In genomic region chr9:100074093-100074492, GRCh38 we compare ENCODE assay signal across 17 cellular contexts.
"Had no signal": no experiment of that assay in that cellular context is flagged by ENCODE, and none has a peak within 500 bp of the region (broad histone marks: within the 10 kb centered on the region; RNA-seq: fewer than 3 reads in every experiment).

No MANE protein-coding gene starts in this region.

- H3K27ac ChIP-seq: ascending aorta, breast epithelium, coronary artery, esophagus muscularis mucosa, thoracic aorta, upper lobe of left lung had no signal

- ATAC-seq: left lobe of liver; naive thymus-derived CD4-positive, alpha-beta T cell had no signal

- H3K9me3 ChIP-seq: ascending aorta, breast epithelium, esophagus muscularis mucosa, thoracic aorta, upper lobe of left lung had no signal

- H3K36me3 ChIP-seq: ascending aorta, breast epithelium, esophagus muscularis mucosa, thoracic aorta, upper lobe of left lung had no signal

- DNase-seq: activated gamma-delta T cell treated with Interleukin-2 at 50 U/mL for 16 hours; activated T-cell treated with anti-CD3 and anti-CD28 coated beads, Interleukin-2, amount 50 U/mL, for 1 hour; foreskin fibroblast; kidney; naive thymus-derived CD4-positive, alpha-beta T cell; right cardiac atrium; stimulated activated CD4-positive, alpha-beta T cell treated with anti-CD3 and anti-CD28 coated beads, Interleukin-4, amount 100 ng/mL, for 24 hours; stimulated activated naive CD4-positive, alpha-beta T cell treated with Interleukin-2 at 50 U/mL for 16 hours; T-helper 1 cell; upper lobe of left lung had no signal

- H3K27me3 ChIP-seq: ascending aorta, breast epithelium, esophagus muscularis mucosa, upper lobe of left lung had no signal

- H3K4me3 ChIP-seq: ascending aorta, breast epithelium, coronary artery, esophagus muscularis mucosa, lung, thoracic aorta, upper lobe of left lung had no signal

- H3K4me1 ChIP-seq: ascending aorta, breast epithelium had no signal
